25 cellular contexts compared by ENCODE assay signal in genomic region chr10:82505009-82505408, GRCh38.
"Had no signal": no experiment of that assay in that cellular context is flagged by ENCODE, and none has a peak within 500 bp of the region (broad histone marks: within the 10 kb centered on the region; RNA-seq: fewer than 3 reads in every experiment).

No MANE protein-coding gene starts in this region.

- H3K4me1 ChIP-seq: breast epithelium, SJCRH30 had no signal

- ATAC-seq: activated CD8-positive, alpha-beta T cell treated with anti-CD3 and anti-CD28 coated beads, Interleukin-2, amount 10 ng/mL, durations not matched to agents 7 days and 5 days; Right ventricle myocardium inferior; WTC11 had no signal

- DNase-seq: activated CD4-positive, alpha-beta T cell treated with anti-CD3 and anti-CD28 coated beads for 48 hours; activated CD4-positive, alpha-beta T cell treated with anti-CD3 and anti-CD28 coated beads, Interleukin-2, amount 50 U/mL, for 4 hours; activated CD4-positive, CD25-positive, alpha-beta regulatory T cell treated with anti-CD3 and anti-CD28 coated beads, Interleukin-2, amount 50 U/mL, for 72 hours; activated CD8-positive, alpha-beta memory T cell treated with anti-CD3 and anti-CD28 coated beads, Interleukin-2, amount 50 U/mL, for 48 hours; activated CD8-positive, alpha-beta T cell treated with anti-CD3 and anti-CD28 coated beads, Interleukin-2, amount 10 ng/mL, durations not matched to agents 7 days and 5 days; activated naive CD4-positive, alpha-beta T cell treated with anti-CD3 and anti-CD28 coated beads, Interleukin-2, amount 50 U/mL, for 16 hours; activated naive CD8-positive, alpha-beta T cell treated with anti-CD3 and anti-CD28 coated beads, Interleukin-2, amount 10 ng/mL, durations not matched to agents 7 days and 5 days; activated T-cell treated with anti-CD3 and anti-CD28 coated beads, Interleukin-2, amount 50 U/mL, for 1 hour; aorta; caudate nucleus; KG1; MV-4-11; NCI-H1092 treated with DMSO at 0.1 percent for 48 hours; NCI-H1417 treated with DMSO at 0.1 percent for 48 hours; NCI-H1694; NCI-H2029; NCI-H2107; NCI-H2171 treated with DMSO at 0.1 percent for 48 hours; NCI-H226; NCI-H526; NCI-H774; SJCRH30 had no signal

- H3K27me3 ChIP-seq: breast epithelium, SJCRH30 had no signal

- H3K36me3 ChIP-seq: breast epithelium, SJCRH30 had no signal

- H3K27ac ChIP-seq: breast epithelium, SJCRH30 had no signal

- H3K4me3 ChIP-seq: breast epithelium, SJCRH30 had no signal

- H3K9me3 ChIP-seq: breast epithelium, SJCRH30 had no signal
